8 cellular contexts compared by ENCODE assay signal in the genomic region with DNA sequence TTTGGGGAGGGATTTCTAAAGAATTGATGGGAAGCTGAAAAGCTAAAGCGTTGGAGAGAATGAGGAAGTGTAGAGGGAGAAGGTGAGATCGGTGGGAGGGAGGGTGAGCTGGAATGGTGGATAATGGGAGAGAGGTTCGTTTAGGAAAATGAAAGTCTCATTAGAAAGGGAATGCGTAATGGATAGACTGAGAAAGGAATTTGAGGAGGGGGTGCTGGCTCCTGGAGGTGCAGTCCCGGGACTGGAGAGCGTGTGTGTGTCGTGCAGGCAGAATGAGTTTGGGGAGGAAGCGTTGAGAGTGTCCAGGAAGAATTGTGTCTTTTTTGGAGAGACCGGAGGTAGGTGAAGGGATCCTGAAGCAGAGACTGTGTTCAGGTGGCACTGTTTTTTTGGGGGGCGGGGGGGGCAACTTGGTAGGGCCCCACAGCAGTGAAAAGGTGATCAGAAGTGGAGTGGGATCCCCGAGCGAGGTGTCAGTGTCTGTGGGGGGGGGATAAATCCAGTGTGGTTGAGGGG. TPM values are rescaled to one million over a fixed set of nuclear protein-coding genes. Genes with fewer than 3 reads are reported as not detected.
A peak's percentile ranks its signal among the peaks of the same experiment; 100 is the strongest.
DNase-seq lines count a peak whose midpoint lies in the region; ATAC-seq, FAIRE-seq and TF ChIP-seq lines count a peak whose summit lies in the region.

No MANE protein-coding gene starts in this region.

- H3K36me3 ChIP-seq in left lung: no peaks in the 10 kb centered on the region
- H3K36me3 ChIP-seq in tibial artery: no peaks in the 10 kb centered on the region

- peaks cover 22% of the 10 kb centered on the region for H3K36me3 Mint-ChIP-seq in activated CD8-positive, alpha-beta memory T cell treated with anti-CD3 and anti-CD28 coated beads, Interleukin-2, amount 10 ng/mL, durations not matched to agents 7 days and 5 days

- peak overlapping the region; percentile 40 for H3K27ac ChIP-seq in adipose tissue (ENCODE audit: low read depth, low read length)
- H3K27ac ChIP-seq in left lung: peak overlapping the region; percentile 86 to 87
- peak overlapping the region; percentile 94 to 97 for H3K27ac ChIP-seq in tibial artery

- FAIRE-seq in RCC 7860 (lab: Jason Lieb, UNC): no peak

- peak overlapping the region; percentile 93 for H3K4me3 Mint-ChIP-seq in activated CD8-positive, alpha-beta memory T cell treated with anti-CD3 and anti-CD28 coated beads, Interleukin-2, amount 10 ng/mL, durations not matched to agents 7 days and 5 days

- peak overlapping the region; percentile 76 for H3K27ac Mint-ChIP-seq in activated CD8-positive, alpha-beta memory T cell treated with anti-CD3 and anti-CD28 coated beads, Interleukin-2, amount 10 ng/mL, durations not matched to agents 7 days and 5 days

- H3K4me1 ChIP-seq in left lung (peaks cover 44 to 54% of the 10 kb centered on the region in 2 donors), tibial artery (peaks cover 0 to 41% (median 37%) of the 10 kb centered on the region in 4 donors)

- 1% methylated on average over 12 of the region's 12 CpGs for WGBS in adipose tissue, 3 donors

- TF ChIP-seq CTCF in left lung (IDR thresholded peaks at IDR 0.05): no peak
- no peak for TF ChIP-seq CTCF in tibial artery (IDR thresholded peaks at IDR 0.05)

- no peak for ATAC-seq in activated CD8-positive, alpha-beta memory T cell treated with anti-CD3 and anti-CD28 coated beads, Interleukin-2, amount 10 ng/mL, durations not matched to agents 7 days and 5 days
- no peak for ATAC-seq in left lung
- ATAC-seq in HG02642 (IDR thresholded peaks at IDR 0.05; ENCODE audit: poor library complexity, unreplicated experiment): no peak

- DNase-seq in activated CD8-positive, alpha-beta memory T cell treated with anti-CD3 and anti-CD28 coated beads, Interleukin-2, amount 10 ng/mL, durations not matched to agents 7 days and 5 days: no peak
- DNase-seq in activated CD8-positive, alpha-beta memory T cell treated with anti-CD3 and anti-CD28 coated beads, Interleukin-2, amount 50 U/mL, for 4 hours: no peak
- DNase-seq in left lung: no peak
- DNase-seq in tibial artery: no peak
- DNase-seq in RCC 7860 (ENCODE audit: low spot score): no peak
- DNase-seq in NCI-H2029 (lab: John Stamatoyannopoulos, UW): no peak

- CTCF ChIA-PET in activated CD8-positive, alpha-beta memory T cell treated with anti-CD3 and anti-CD28 coated beads, Interleukin-2, amount 10 ng/mL, durations not matched to agents 7 days and 5 days (lab: Charles Lee): interaction anchor here (1.3 to 6.9 kb wide), 4 partner anchors 11 to 45 kb away, joined by 3 to 75 read pairs (median 6); no protein-coding TSS in a partner anchor

- no peaks in the 10 kb centered on the region for H3K9me3 ChIP-seq in left lung
- no peaks in the 10 kb centered on the region for H3K9me3 ChIP-seq in tibial artery

- intact Hi-C loops in left lung (cut with DNase I): loop anchor here in 1 of 2 donors (10.0 kb wide), 1 partner anchor 56 kb away; no protein-coding TSS in a partner anchor
- intact Hi-C loops in tibial artery (cut with DNase I; ENCODE audit: low total_unique reads): loop anchor here (2.0 to 5.0 kb wide), 2 partner anchors 78 to 202 kb away; no protein-coding TSS in a partner anchor

- no peaks in the 10 kb centered on the region for H3K9me3 Mint-ChIP-seq in activated CD8-positive, alpha-beta memory T cell treated with anti-CD3 and anti-CD28 coated beads, Interleukin-2, amount 10 ng/mL, durations not matched to agents 7 days and 5 days (ENCODE audit: low read depth)

- H3K4me3 ChIP-seq in left lung: peak overlapping the region; percentile 57 to 88
- H3K4me3 ChIP-seq in tibial artery: peak overlapping the region; percentile 83 to 97

- no peaks in the 10 kb centered on the region for H3K27me3 ChIP-seq in left lung
- H3K27me3 ChIP-seq in tibial artery: no peaks in the 10 kb centered on the region

- H3K27me3 Mint-ChIP-seq in activated CD8-positive, alpha-beta memory T cell treated with anti-CD3 and anti-CD28 coated beads, Interleukin-2, amount 10 ng/mL, durations not matched to agents 7 days and 5 days: no peaks in the 10 kb centered on the region

- peaks cover 58% of the 10 kb centered on the region for H3K4me1 Mint-ChIP-seq in activated CD8-positive, alpha-beta memory T cell treated with anti-CD3 and anti-CD28 coated beads, Interleukin-2, amount 10 ng/mL, durations not matched to agents 7 days and 5 days

RNA-seq across cellular contexts. Expression of a gene that starts 1.4 kb away (rescaled TPM):
- total RNA-seq in activated CD8-positive, alpha-beta memory T cell treated with anti-CD3 and anti-CD28 coated beads, Interleukin-2, amount 10 ng/mL, durations not matched to agents 7 days and 5 days: 100 to 1,000 TPM; 413 to 433 TPM
- 100 to 1,000 TPM in 2 of 3 donors, 10 to 100 TPM in 1; 71.1 to 195 (median 101) TPM for polyA plus RNA-seq in adipose tissue
- 100 to 1,000 TPM; 576 to 647 TPM for total RNA-seq in left lung

RNA-seq across cellular contexts. Expression of a gene that starts 29.9 kb away (rescaled TPM):
- 100 to 1,000 TPM; 281 to 308 TPM for total RNA-seq in activated CD8-positive, alpha-beta memory T cell treated with anti-CD3 and anti-CD28 coated beads, Interleukin-2, amount 10 ng/mL, durations not matched to agents 7 days and 5 days
- 100 to 1,000 TPM; 231 to 544 (median 410) TPM for polyA plus RNA-seq in adipose tissue
- total RNA-seq in left lung: 100 to 1,000 TPM; 184 to 224 TPM

RNA-seq across cellular contexts. Expression of a gene that starts 31.1 kb away (rescaled TPM):
- total RNA-seq in activated CD8-positive, alpha-beta memory T cell treated with anti-CD3 and anti-CD28 coated beads, Interleukin-2, amount 10 ng/mL, durations not matched to agents 7 days and 5 days: 100 to 1,000 TPM; 337 to 497 TPM
- 1 to 10 TPM; 1.0 to 3.1 (median 1.8) TPM for polyA plus RNA-seq in adipose tissue
- total RNA-seq in left lung: 10 to 100 TPM in 1 of 2 donors, 1 to 10 TPM in 1; 6.1 to 10.7 TPM

Comparison
In these comparisons a context has a peak if more than half of its experiments do, and no peak if none do; other contexts are left out.
1. H3K27ac ChIP-seq: peak in every context shown above with its lines; median percentile 96 in tibial artery; 86 in left lung; 40 in adipose tissue.
2. RNA of a gene that starts 31.1 kb away (total RNA-seq): 337 to 497 TPM in activated CD8-positive, alpha-beta memory T cell treated with anti-CD3 and anti-CD28 coated beads, Interleukin-2, amount 10 ng/mL, durations not matched to agents 7 days and 5 days; 6.1 to 10.7 TPM in left lung; every median in the first group is over 10 times any median in the second.